27 cellular contexts compared by ENCODE assay signal in the genomic region with DNA sequence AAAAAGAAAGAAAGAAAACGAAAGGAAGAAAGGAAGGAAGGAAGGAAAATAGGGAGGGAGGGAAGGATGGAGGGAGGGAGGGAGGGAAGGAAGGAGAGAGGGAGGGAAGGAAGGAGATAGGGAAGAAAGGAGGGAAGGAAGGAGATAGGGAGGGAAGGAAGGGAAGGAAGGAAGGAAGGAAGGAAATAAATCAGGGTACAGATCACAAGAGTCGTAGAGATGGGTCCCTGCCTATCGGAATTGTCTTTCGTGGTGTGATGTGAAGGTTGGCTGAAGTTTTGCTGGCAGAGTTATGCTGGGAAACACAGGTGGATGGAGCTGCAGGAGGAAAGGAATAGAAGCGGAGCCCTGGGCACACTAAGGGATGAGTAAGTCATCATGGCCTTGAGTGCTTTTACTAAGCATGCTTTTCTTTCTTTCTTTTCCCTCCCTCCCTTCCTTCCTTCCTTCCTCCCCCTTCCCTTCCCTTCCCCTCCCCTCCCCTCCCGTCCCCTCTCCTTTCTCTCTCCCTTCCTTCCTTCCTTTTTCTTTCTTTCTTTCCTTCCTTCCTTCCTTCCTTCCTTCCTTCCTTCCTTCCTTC.
"Had no signal": no experiment of that assay in that cellular context is flagged by ENCODE, and none has a peak within 500 bp of the region (broad histone marks: within the 10 kb centered on the region; RNA-seq: fewer than 3 reads in every experiment).

No MANE protein-coding gene starts in this region.

- H3K4me3 ChIP-seq: neural progenitor cell, ovary, psoas muscle, skin epidermis, smooth muscle cell, spleen, suprapubic skin, testis, tibial artery, upper lobe of right lung, uterus had no signal

- H3K27me3 ChIP-seq: neural progenitor cell, ovary, spleen, suprapubic skin, testis, tibial artery, upper lobe of right lung, uterus had no signal

- DNase-seq: naive thymus-derived CD4-positive, alpha-beta T cell; natural killer cell; occipital lobe; ovary; psoas muscle; right cardiac atrium; stimulated activated CD4-positive, alpha-beta T cell treated with anti-CD3 and anti-CD28 coated beads, Interleukin-12 subunit alpha, Interleukin-12 subunit beta, amount 100 ng/mL, for 4 hours; stimulated activated CD4-positive, alpha-beta T cell treated with anti-CD3 and anti-CD28 coated beads, Interleukin-1b, Interleukin-23, amount 100 ng/mL, for 48 hours; stimulated activated CD4-positive, alpha-beta T cell treated with anti-CD3 and anti-CD28 coated beads, Interleukin-4, amount 100 ng/mL, for 1 hour; stimulated activated CD4-positive, alpha-beta T cell treated with anti-CD3 and anti-CD28 coated beads, Interleukin-4, amount 100 ng/mL, for 4 hours; stimulated activated CD8-positive, alpha-beta memory T cell treated with anti-CD3 and anti-CD28 coated beads, Interleukin-4, amount 100 ng/mL, for 48 hours; stimulated activated naive CD4-positive, alpha-beta T cell; stimulated activated naive CD8-positive, alpha-beta T cell treated with anti-CD3 and anti-CD28 coated beads, Interleukin-15, amount 100 ng/mL, for 72 hours; stimulated activated naive CD8-positive, alpha-beta T cell treated with anti-CD3 and anti-CD28 coated beads, Interleukin-15, Interleukin-2, amounts not matched to agents 100 U/mL and 50 U/mL, for 24 hours; substantia nigra; testis; tibial artery; upper lobe of right lung; uterus had no signal

- ATAC-seq: naive thymus-derived CD4-positive, alpha-beta T cell; natural killer cell; psoas muscle; right cardiac atrium; sciatic nerve; stimulated activated memory B cell treated with anti-CD40 and anti-IgM and Interleukin-4, amounts not matched to agents 10 μg/mL and 1 μg/mL and 100 μg/mL, for 72 hours; stimulated activated naive CD8-positive, alpha-beta T cell treated with anti-CD3 and anti-CD28 coated beads, Interleukin-15, amount 100 ng/mL, for 72 hours; stimulated activated naive CD8-positive, alpha-beta T cell treated with anti-CD3 and anti-CD28 coated beads, Interleukin-15, Interleukin-2, amounts not matched to agents 100 U/mL and 50 U/mL, for 24 hours; upper lobe of right lung had no signal

- H3K79me2 ChIP-seq: parathyroid adenoma had no signal

- H3K4me2 ChIP-seq: neural progenitor cell, smooth muscle cell had no signal

- H3K9me3 ChIP-seq: ovary, psoas muscle, spleen, suprapubic skin, testis, tibial artery, upper lobe of right lung, uterus had no signal

- H3K4me1 ChIP-seq: neural progenitor cell, parathyroid adenoma, psoas muscle, spleen, testis, tibial artery, upper lobe of right lung, uterus had no signal

- H3K27ac ChIP-seq: neural progenitor cell, ovary, parathyroid adenoma, psoas muscle, skin epidermis, spleen, suprapubic skin, testis, tibial artery, upper lobe of right lung, uterus had no signal

- H2AFZ ChIP-seq: neural progenitor cell, parathyroid adenoma had no signal

- H3K36me3 ChIP-seq: neural progenitor cell, ovary, spleen, suprapubic skin, tibial artery, upper lobe of right lung, uterus had no signal

- H3K9ac ChIP-seq: neural progenitor cell, parathyroid adenoma had no signal
